Comparison of ENCODE assay signal across 19 cellular contexts in the genomic region with DNA sequence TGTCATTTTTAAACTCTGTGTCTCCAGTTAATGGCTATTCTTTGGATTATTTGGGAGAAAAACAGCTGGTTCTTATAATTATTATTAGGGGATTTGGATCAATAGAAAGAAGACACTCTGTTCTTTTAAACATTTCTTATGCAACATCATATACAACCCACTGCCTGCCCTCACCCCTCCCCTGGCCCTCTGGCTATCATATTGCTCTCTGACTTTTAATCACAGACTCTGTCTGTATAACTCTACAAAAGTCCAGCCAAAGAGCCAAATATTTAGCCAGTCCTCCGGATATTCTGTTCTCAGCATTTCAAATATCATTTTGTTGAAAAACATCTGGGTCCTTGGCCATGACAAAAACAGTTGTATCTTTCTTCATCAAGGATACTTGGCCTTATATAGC. TPM values are rescaled to one million over a fixed set of nuclear protein-coding genes. Genes with fewer than 3 reads are reported as not detected.
DNase-seq lines count a peak whose midpoint lies in the region; ATAC-seq, FAIRE-seq and TF ChIP-seq lines count a peak whose summit lies in the region.
"Had no signal": no experiment of that assay in that cellular context is flagged by ENCODE, and none has a peak within 500 bp of the region (broad histone marks: within the 10 kb centered on the region; RNA-seq: fewer than 3 reads in every experiment).

No MANE protein-coding gene starts in this region.

- H3K4me3 ChIP-seq in left lung (no peak overlapping the region), transverse colon (no peak overlapping the region), tibial nerve (no peak overlapping the region)
- H3K4me3 ChIP-seq: BLaER1, GM23248 had no signal

- H3K4me1 Mint-ChIP-seq in nephron, result peaks cover 51% of the 10 kb centered on the region
- H3K4me1 Mint-ChIP-seq: CD4-positive, CD25-positive, alpha-beta regulatory T cell had no signal

- ATAC-seq in left lung, result peak; percentile 25
- ATAC-seq: CD8-positive, alpha-beta T cell had no signal

- H3K4me1 ChIP-seq in left lung, result no peaks in the 10 kb centered on the region
- peaks cover 0 to 7% (median 2%) of the 10 kb centered on the region in 4 donors for H3K4me1 ChIP-seq in transverse colon
- peaks cover 0 to 8% (median 2%) of the 10 kb centered on the region in 4 donors for H3K4me1 ChIP-seq in tibial nerve
- H3K4me1 ChIP-seq: BLaER1, Caco-2 had no signal

- in situ Hi-C loops in transverse colon (cut with MboI; ENCODE audit: low pct_ligation_motif_present in 1 of 4, low pct_unique_long_range_greater_than_20kb in 1 of 4, low sequenced_read_pairs in 3 of 4), result loop anchor here (10.0 to 25.0 kb wide), 3 partner anchors 119 to 1994 kb away; no protein-coding TSS in a partner anchor

- intact Hi-C loops in left lung (cut with DNase I) (loop anchor here in 1 of 2 donors (10.0 kb wide), 1 partner anchor 256 kb away; no protein-coding TSS in a partner anchor), transverse colon (cut with DNase I; ENCODE audit: low total_unique reads) (loop anchor here (10.0 kb wide), 1 partner anchor 1456 kb away; no protein-coding TSS in a partner anchor)

- no peaks in the 10 kb centered on the region for H3K36me3 Mint-ChIP-seq in nephron (ENCODE audit: low read depth)
- H3K36me3 Mint-ChIP-seq: CD4-positive, CD25-positive, alpha-beta regulatory T cell; CD8-positive, alpha-beta T cell had no signal

- no peak for DNase-seq in left lung
- DNase-seq in transverse colon, result peak; percentile 12
- no peak for DNase-seq in GM19239 (ENCODE audit: insufficient read length, low spot score)
- DNase-seq in tibial nerve (ENCODE audit: low spot score in 2 of 2), result no peak
- no peak for DNase-seq in HuH-7 (ENCODE audit: low spot score)
- DNase-seq: Caco-2; CD4-positive, CD25-positive, alpha-beta regulatory T cell; CD8-positive, alpha-beta T cell; DMS153; DND-41; GM23248; H7; HCEC 1CT had no signal

- no peak overlapping the region for H3K4me3 Mint-ChIP-seq in nephron
- H3K4me3 Mint-ChIP-seq: CD4-positive, CD25-positive, alpha-beta regulatory T cell; CD8-positive, alpha-beta T cell had no signal

- H3K27ac ChIP-seq in left lung (no peak overlapping the region), transverse colon (peak overlapping the region in 1 of 4 donors; percentile 35), tibial nerve (no peak overlapping the region)
- H3K27ac ChIP-seq: BLaER1, C4-2B, GM23248 had no signal

- H3K9me3 Mint-ChIP-seq in nephron, result peaks cover 2% of the 10 kb centered on the region
- H3K9me3 Mint-ChIP-seq: CD4-positive, CD25-positive, alpha-beta regulatory T cell; CD8-positive, alpha-beta T cell had no signal

- 68 to 80% methylated on average over 1 of the region's 1 CpG for WGBS in transverse colon (ENCODE audit: low coverage in 1 of 2), 2 donors
- 19 to 22% methylated on average over 1 of the region's 1 CpG for WGBS in tibial nerve, 2 donors

- H3K27ac Mint-ChIP-seq in nephron, result peak overlapping the region; percentile 72 to 82 (median 76)
- H3K27ac Mint-ChIP-seq: CD4-positive, CD25-positive, alpha-beta regulatory T cell; CD8-positive, alpha-beta T cell had no signal

- H3K36me3 ChIP-seq in left lung (no peaks in the 10 kb centered on the region), transverse colon (no peaks in the 10 kb centered on the region), tibial nerve (no peaks in the 10 kb centered on the region)
- H3K36me3 ChIP-seq: BLaER1 had no signal

- H3K27me3 ChIP-seq in left lung (no peaks in the 10 kb centered on the region), transverse colon (no peaks in the 10 kb centered on the region), tibial nerve (no peaks in the 10 kb centered on the region)
- H3K27me3 ChIP-seq: BLaER1 had no signal

- TF ChIP-seq CTCF in left lung (IDR thresholded peaks at IDR 0.05) (no peak), nephron (IDR thresholded peaks at IDR 0.05; ENCODE audit: unreplicated experiment in 3 of 3) (no peak), transverse colon (IDR thresholded peaks at IDR 0.05) (no peak), tibial nerve (IDR thresholded peaks at IDR 0.05) (no peak)

- no peaks in the 10 kb centered on the region for H3K27me3 Mint-ChIP-seq in nephron (ENCODE audit: low read depth)
- H3K27me3 Mint-ChIP-seq: CD4-positive, CD25-positive, alpha-beta regulatory T cell had no signal

- TF ChIP-seq POLR2A in transverse colon (IDR thresholded peaks at IDR 0.05), result no peak
- no peak for TF ChIP-seq POLR2A in tibial nerve (IDR thresholded peaks at IDR 0.05)

- H3K9me3 ChIP-seq in left lung (no peaks in the 10 kb centered on the region), transverse colon (no peaks in the 10 kb centered on the region), tibial nerve (no peaks in the 10 kb centered on the region)
- H3K9me3 ChIP-seq: BLaER1, Caco-2 had no signal

- TF ChIP-seq EP300 in transverse colon (IDR thresholded peaks at IDR 0.05; ENCODE audit: low read depth) (no peak), tibial nerve (IDR thresholded peaks at IDR 0.05) (no peak)

- no peak for FAIRE-seq in GM19239 (lab: Jason Lieb, UNC)
- FAIRE-seq: G401.6, GM12892, H1 had no signal

RNA-seq across cellular contexts. Expression of gene PACRGL, which starts 19.0 kb away (rescaled TPM):
- total RNA-seq in left lung (10 to 100 TPM in 1 of 2 donors, 1 to 10 TPM in 1; 7.8 to 20.2 TPM), transverse colon (10 to 100 TPM; 22.5 to 77.5 (median 40.1) TPM), tibial nerve (100 to 1,000 TPM in 1 of 4 donors, 10 to 100 TPM in 3; 23.0 to 105 (median 32.0) TPM)
